8 cellular contexts compared by ENCODE assay signal in the genomic region with DNA sequence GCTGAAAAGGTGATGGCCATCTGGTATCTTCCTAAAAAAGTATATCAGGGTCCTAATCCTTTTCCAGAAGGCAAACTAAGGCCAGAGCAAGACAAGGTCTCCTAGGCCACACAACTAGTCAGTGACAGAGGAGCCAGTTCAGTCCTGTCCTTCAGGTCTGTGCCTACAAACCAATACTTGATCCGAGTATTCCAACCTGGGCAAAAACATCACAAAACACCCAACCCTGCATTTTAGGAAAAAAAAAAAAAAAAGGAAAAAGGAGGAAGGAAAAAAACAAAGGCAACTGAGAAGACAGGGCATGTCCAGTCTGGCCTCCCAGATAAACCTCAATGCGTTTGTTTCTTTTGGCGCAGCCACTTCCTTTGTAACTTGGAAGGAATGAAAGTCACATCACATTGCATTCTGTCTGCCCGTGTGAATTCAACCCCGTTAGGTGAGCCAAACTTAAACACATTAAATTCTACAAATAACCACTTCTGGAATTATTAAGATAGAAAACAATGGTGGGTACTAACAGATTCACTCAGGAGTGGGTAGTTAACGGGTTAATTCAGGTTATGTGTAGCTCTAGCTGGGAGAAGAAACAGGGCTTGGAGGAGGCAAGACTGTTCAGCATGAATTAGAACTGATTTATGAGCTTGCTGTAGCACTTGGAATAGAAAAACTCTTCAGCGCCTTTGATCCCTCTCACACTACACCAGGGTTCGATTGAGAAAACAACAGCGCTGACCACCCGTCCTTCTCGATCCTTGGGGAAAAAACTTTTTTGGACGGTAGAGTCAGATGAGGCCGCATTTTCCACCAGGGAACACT. TPM values are rescaled to one million over a fixed set of nuclear protein-coding genes. Genes with fewer than 3 reads are reported as not detected.
DNase-seq lines count a peak whose midpoint lies in the region; ATAC-seq and TF ChIP-seq lines count a peak whose summit lies in the region.

No MANE protein-coding gene starts in this region.

- H3K36me3 ChIP-seq in WERI-Rb-1: no peaks in the 10 kb centered on the region

- TF ChIP-seq CTCF in WERI-Rb-1 (IDR thresholded peaks at IDR 0.05; ENCODE audit: low read depth, low read length) (no peak), progenitor cell of endocrine pancreas (IDR thresholded peaks at IDR 0.05; ENCODE audit: unreplicated experiment) (no peak)

- peak; percentile 20 for ATAC-seq in HG03175 (IDR thresholded peaks at IDR 0.05; ENCODE audit: unreplicated experiment)

- peaks cover 7% of the 10 kb centered on the region for H3K4me1 Mint-ChIP-seq in activated CD4-positive, alpha-beta T cell treated with anti-CD3 and anti-CD28 coated beads, Interleukin-2, amount 10 ng/mL, durations not matched to agents 24 days and 14 days
- H3K4me1 Mint-ChIP-seq in progenitor cell of endocrine pancreas (ENCODE audit: low read depth): peaks cover 6% of the 10 kb centered on the region

- intact Hi-C loops in activated CD4-positive, alpha-beta T cell treated with anti-CD3 and anti-CD28 coated beads, Interleukin-2, amount 10 ng/mL, durations not matched to agents 24 days and 14 days (cut with micrococcal nuclease): no loop called here

- H3K9me3 Mint-ChIP-seq in activated CD4-positive, alpha-beta T cell treated with anti-CD3 and anti-CD28 coated beads, Interleukin-2, amount 10 ng/mL, durations not matched to agents 24 days and 14 days: no peaks in the 10 kb centered on the region
- no peaks in the 10 kb centered on the region for H3K9me3 Mint-ChIP-seq in progenitor cell of endocrine pancreas (ENCODE audit: low read depth)

- no peak for DNase-seq in activated CD4-positive, alpha-beta T cell treated with anti-CD3 and anti-CD28 coated beads, Interleukin-2, amount 10 ng/mL, durations not matched to agents 24 days and 14 days
- DNase-seq in activated CD4-positive, alpha-beta T cell treated with anti-CD3 and anti-CD28 coated beads, Interleukin-2, amount 50 U/mL, for 48 hours: no peak
- no peak for DNase-seq in WERI-Rb-1
- peak; percentile 18 for DNase-seq in foreskin melanocyte
- no peak for DNase-seq in progenitor cell of endocrine pancreas (ENCODE audit: low spot score, unreplicated experiment)
- no peak for DNase-seq in MV-4-11 (lab: John Stamatoyannopoulos, UW)
- no peak for DNase-seq in iPS-NIHi7 (ENCODE audit: extremely low spot score)

- no peaks in the 10 kb centered on the region for H3K36me3 Mint-ChIP-seq in activated CD4-positive, alpha-beta T cell treated with anti-CD3 and anti-CD28 coated beads, Interleukin-2, amount 10 ng/mL, durations not matched to agents 24 days and 14 days (ENCODE audit: low read depth)
- no peaks in the 10 kb centered on the region for H3K36me3 Mint-ChIP-seq in progenitor cell of endocrine pancreas (ENCODE audit: insufficient read depth)

- H3K27ac Mint-ChIP-seq in activated CD4-positive, alpha-beta T cell treated with anti-CD3 and anti-CD28 coated beads, Interleukin-2, amount 10 ng/mL, durations not matched to agents 24 days and 14 days: no peak overlapping the region
- H3K27ac Mint-ChIP-seq in progenitor cell of endocrine pancreas: peak overlapping the region; percentile 92

- H3K27ac ChIP-seq in WERI-Rb-1: peak overlapping the region; percentile 92

- H3K27me3 Mint-ChIP-seq in activated CD4-positive, alpha-beta T cell treated with anti-CD3 and anti-CD28 coated beads, Interleukin-2, amount 10 ng/mL, durations not matched to agents 24 days and 14 days: peaks cover 23% of the 10 kb centered on the region
- no peaks in the 10 kb centered on the region for H3K27me3 Mint-ChIP-seq in progenitor cell of endocrine pancreas

- peak overlapping the region; percentile 80 for H3K4me3 Mint-ChIP-seq in activated CD4-positive, alpha-beta T cell treated with anti-CD3 and anti-CD28 coated beads, Interleukin-2, amount 10 ng/mL, durations not matched to agents 24 days and 14 days
- H3K4me3 Mint-ChIP-seq in progenitor cell of endocrine pancreas (ENCODE audit: low read depth): peak overlapping the region; percentile 81

- H3K27me3 ChIP-seq in WERI-Rb-1 (ENCODE audit: insufficient read depth, low read depth, severe bottlenecking): no peaks in the 10 kb centered on the region

- no peaks in the 10 kb centered on the region for H3K9me3 ChIP-seq in WERI-Rb-1 (ENCODE audit: severe bottlenecking)

- H3K4me3 ChIP-seq in WERI-Rb-1 (ENCODE audit: low read depth, low read length): peak overlapping the region; percentile 65

RNA-seq across cellular contexts. Expression of gene HNRNPA1L2, which starts 43.0 kb away (rescaled TPM):
- 8.9 TPM in 2 replicates for total RNA-seq in activated CD4-positive, alpha-beta T cell treated with anti-CD3 and anti-CD28 coated beads, Interleukin-2, amount 10 ng/mL, durations not matched to agents 24 days and 14 days
- total RNA-seq in progenitor cell of endocrine pancreas: 10.7 and 12.0 TPM in 2 replicates

RNA-seq across cellular contexts. Expression of gene SUGT1, which starts 53.4 kb away (rescaled TPM):
- total RNA-seq in activated CD4-positive, alpha-beta T cell treated with anti-CD3 and anti-CD28 coated beads, Interleukin-2, amount 10 ng/mL, durations not matched to agents 24 days and 14 days: 71.2 and 77.8 TPM in 2 replicates
- total RNA-seq in progenitor cell of endocrine pancreas: 67.8 and 68.0 TPM in 2 replicates
